In genomic region chr12:2487278-2487677, GRCh38 we compare ENCODE assay signal across 17 cellular contexts.
DNase-seq lines count a peak whose midpoint lies in the region; ATAC-seq and TF ChIP-seq lines count a peak whose summit lies in the region.
"Had no signal": no experiment of that assay in that cellular context is flagged by ENCODE, and none has a peak within 500 bp of the region (broad histone marks: within the 10 kb centered on the region; RNA-seq: fewer than 3 reads in every experiment).

No MANE protein-coding gene starts in this region.

- H3K27me3 ChIP-seq in adipocyte (replicated peaks; ENCODE audit: control insufficient read depth, insufficient read depth, low read length) (no peaks in the 10 kb centered on the region), sigmoid colon (no peaks in the 10 kb centered on the region)
- H3K27me3 ChIP-seq: BLaER1 had no signal

- no peak overlapping the region for H3K9ac ChIP-seq in adipocyte (ENCODE audit: low read length)
- H3K9ac ChIP-seq: BLaER1 had no signal

- no peak for TF ChIP-seq POLR2A in sigmoid colon (IDR thresholded peaks at IDR 0.05)

- ATAC-seq in GM18520 (IDR thresholded peaks at IDR 0.05; ENCODE audit: unreplicated experiment): no peak
- ATAC-seq in GM19035 (IDR thresholded peaks at IDR 0.05; ENCODE audit: unreplicated experiment): no peak
- ATAC-seq: HCT116, HepG2 had no signal

- no peaks in the 10 kb centered on the region for H3K9me3 ChIP-seq in adipocyte (ENCODE audit: control insufficient read depth, low read length)
- H3K9me3 ChIP-seq in sigmoid colon: no peaks in the 10 kb centered on the region
- H3K9me3 ChIP-seq: BLaER1 had no signal

- no peak overlapping the region for H3K4me3 ChIP-seq in adipocyte (ENCODE audit: low read length)
- no peak overlapping the region for H3K4me3 ChIP-seq in sigmoid colon
- H3K4me3 ChIP-seq: BLaER1 had no signal

- no peak for TF ChIP-seq EP300 in sigmoid colon (IDR thresholded peaks at IDR 0.05)

- no peak for TF ChIP-seq CTCF in sigmoid colon (IDR thresholded peaks at IDR 0.05)

- DNase-seq in adipocyte (ENCODE audit: low read depth): peak; percentile 63
- peak; percentile 27 for DNase-seq in iris pigment epithelial cell (ENCODE audit: low read depth)
- no peak for DNase-seq in sigmoid colon
- no peak for DNase-seq in NOMO-1 (lab: John Stamatoyannopoulos, UW; ENCODE audit: unreplicated experiment in 2 of 2)
- DNase-seq: ACHN; CD4-positive, alpha-beta memory T cell; DMS153; DMS79; GDM1; GOT3; H7; HFFc6 had no signal

- intact Hi-C loops in sigmoid colon (cut with DNase I): no loop called here

- peaks cover 35% of the 10 kb centered on the region for H3K36me3 ChIP-seq in adipocyte (ENCODE audit: control insufficient read depth, insufficient read depth, low read length, severe bottlenecking)
- peaks cover 0 to 27% (median under 1%) of the 10 kb centered on the region in 4 donors for H3K36me3 ChIP-seq in sigmoid colon
- H3K36me3 ChIP-seq: BLaER1 had no signal

- peak overlapping the region in 3 of 4 donors; percentile 55 to 60 (median 59) for H3K27ac ChIP-seq in sigmoid colon
- H3K27ac ChIP-seq: BLaER1 had no signal

- no peaks in the 10 kb centered on the region for H3K4me1 ChIP-seq in adipocyte (ENCODE audit: control insufficient read depth, insufficient read depth, low read length)
- H3K4me1 ChIP-seq in sigmoid colon: peaks cover 0 to 53% (median 40%) of the 10 kb centered on the region in 4 donors
- H3K4me1 ChIP-seq: BLaER1 had no signal

- 81 to 86% methylated on average over 5 of the region's 5 CpGs for WGBS in sigmoid colon, 2 donors

Comparison
In these comparisons a context has a peak if more than half of its experiments do, and no peak if none do; other contexts are left out.
1. DNase-seq: peak in adipocyte (single experiment) and iris pigment epithelial cell (single experiment); none in sigmoid colon (single experiment) and NOMO-1 (0 of 2).